In genomic region chr3:128725932-128726690, GRCh38 we compare ENCODE assay signal across 8 cellular contexts. TPM values are rescaled to one million over a fixed set of nuclear protein-coding genes. Genes with fewer than 3 reads are reported as not detected.
A peak's percentile ranks its signal among the peaks of the same experiment; 100 is the strongest.
DNase-seq lines count a peak whose midpoint lies in the region; ATAC-seq and TF ChIP-seq lines count a peak whose summit lies in the region.

Gene RAB7A, plus strand, starts transcription at chr3:128726183. Its CDS starts 69,185 bp downstream, at chr3:128795368.

- H3K27me3 Mint-ChIP-seq in T-helper 2 cell treated with Interferon-gamma antibody and Interleukin-4, amounts not matched to agents 5 μg/mL and 100 μg/mL, for 36 hours (ENCODE audit: low read depth), result peaks cover 5% of the 10 kb centered on the region

- peaks cover 0 to 24% of the 10 kb centered on the region in 2 donors for H3K4me1 ChIP-seq in ascending aorta
- peaks cover 7% of the 10 kb centered on the region for H3K4me1 ChIP-seq in right cardiac atrium (ENCODE audit: control insufficient read depth, insufficient read depth, low read length)
- peaks cover 50% of the 10 kb centered on the region for H3K4me1 ChIP-seq in vagina

- H3K27ac ChIP-seq in ascending aorta (peak within 1 kb of the TSS; percentile 94 to 95), right cardiac atrium (ENCODE audit: low read length) (peak within 1 kb of the TSS; percentile 86), vagina (peak within 1 kb of the TSS; percentile 100)

- H3K36me3 ChIP-seq in ascending aorta (no peaks in the 10 kb centered on the region), vagina (no peaks in the 10 kb centered on the region)

- H3K36me3 Mint-ChIP-seq in T-helper 2 cell treated with Interferon-gamma antibody and Interleukin-4, amounts not matched to agents 5 μg/mL and 100 μg/mL, for 36 hours (ENCODE audit: low read depth), result peaks cover 18% of the 10 kb centered on the region

- intact Hi-C loops in ascending aorta (cut with DNase I), result loop anchor here (1.0 to 10.0 kb wide), 9 partner anchors 45 to 1131 kb away; partner anchors contain the start of genes ACAD9, EEFSEC, MCM2 and RPN1
- intact Hi-C loops in right cardiac atrium (cut with DNase I), result loop anchor here in 2 of 4 donors (5.0 to 10.0 kb wide), 2 partner anchors 44 to 59 kb away; no protein-coding TSS in a partner anchor
- intact Hi-C loops in vagina (cut with DNase I), result no loop called here

- peaks cover 46% of the 10 kb centered on the region for H3K4me1 Mint-ChIP-seq in T-helper 2 cell treated with Interferon-gamma antibody and Interleukin-4, amounts not matched to agents 5 μg/mL and 100 μg/mL, for 36 hours (ENCODE audit: low read depth)

- H3K4me3 ChIP-seq in ascending aorta, result peak within 1 kb of the TSS; percentile 89 to 97
- peak within 1 kb of the TSS; percentile 76 for H3K4me3 ChIP-seq in right cardiac atrium (ENCODE audit: low read length)
- H3K4me3 ChIP-seq in vagina, result peak within 1 kb of the TSS; percentile 98 to 100

- H3K9me3 ChIP-seq in ascending aorta, result no peaks in the 10 kb centered on the region
- H3K9me3 ChIP-seq in right cardiac atrium (ENCODE audit: control insufficient read depth, low read length), result no peaks in the 10 kb centered on the region
- H3K9me3 ChIP-seq in vagina, result no peaks in the 10 kb centered on the region

- H3K9me3 Mint-ChIP-seq in T-helper 2 cell treated with Interferon-gamma antibody and Interleukin-4, amounts not matched to agents 5 μg/mL and 100 μg/mL, for 36 hours, result no peaks in the 10 kb centered on the region

- H3K27me3 ChIP-seq in ascending aorta (no peaks in the 10 kb centered on the region), right cardiac atrium (ENCODE audit: control insufficient read depth, insufficient read depth) (no peaks in the 10 kb centered on the region), vagina (no peaks in the 10 kb centered on the region)

- TF ChIP-seq CTCF in ascending aorta (IDR thresholded peaks at IDR 0.05) (no peak), vagina (IDR thresholded peaks at IDR 0.05) (no peak)

- DNase-seq in NCI-H1930 (lab: John Stamatoyannopoulos, UW), result peak; percentile 92 to 95
- peak; percentile 97 for DNase-seq in T-helper 2 cell treated with Interferon-gamma antibody and Interleukin-4, amounts not matched to agents 5 μg/mL and 100 μg/mL, for 36 hours (ENCODE audit: low spot score)
- peak; percentile 94 to 99 for DNase-seq in ascending aorta (ENCODE audit: low spot score in 2 of 2)
- peak; percentile 98 to 99 (median 99) for DNase-seq in right cardiac atrium
- DNase-seq in putamen (ENCODE audit: low spot score), result peak; percentile 98
- peak; percentile 98 to 99 for DNase-seq in vagina (ENCODE audit: extremely low spot score in 2 of 2)

- WGBS in right cardiac atrium, result under 1% methylated on average over 71 of the region's 71 CpGs

- H3K27ac Mint-ChIP-seq in T-helper 2 cell treated with Interferon-gamma antibody and Interleukin-4, amounts not matched to agents 5 μg/mL and 100 μg/mL, for 36 hours, result peak within 1 kb of the TSS; percentile 93

- ATAC-seq in GM18502 (IDR thresholded peaks at IDR 0.05; ENCODE audit: poor library complexity, unreplicated experiment) (peak; percentile 93), HG02970 (IDR thresholded peaks at IDR 0.05; ENCODE audit: low FRiP score, unreplicated experiment) (peak; percentile 85), right cardiac atrium (peak; percentile 98 to 99)

- TF ChIP-seq POLR2A in vagina (IDR thresholded peaks at IDR 0.05), result peak; percentile 62 to 80

- H3K4me3 Mint-ChIP-seq in T-helper 2 cell treated with Interferon-gamma antibody and Interleukin-4, amounts not matched to agents 5 μg/mL and 100 μg/mL, for 36 hours, result peak within 1 kb of the TSS; percentile 90

RNA-seq across cellular contexts. Expression of gene RAB7A, which starts in this region (rescaled TPM):
- total RNA-seq in ascending aorta (90.3 TPM), right cardiac atrium (100 to 1,000 TPM; 228 to 242 (median 238) TPM), vagina (122 TPM)
- 192 TPM for polyA plus RNA-seq in right cardiac atrium

Comparison
In these comparisons a context has a peak if more than half of its experiments do, and no peak if none do; other contexts are left out.
1. Peak in every context shown above with its lines: DNase-seq, ATAC-seq, H3K4me3 ChIP-seq and H3K27ac ChIP-seq.